Comparison of ENCODE assay signal across 1 cellular context in the genomic region with DNA sequence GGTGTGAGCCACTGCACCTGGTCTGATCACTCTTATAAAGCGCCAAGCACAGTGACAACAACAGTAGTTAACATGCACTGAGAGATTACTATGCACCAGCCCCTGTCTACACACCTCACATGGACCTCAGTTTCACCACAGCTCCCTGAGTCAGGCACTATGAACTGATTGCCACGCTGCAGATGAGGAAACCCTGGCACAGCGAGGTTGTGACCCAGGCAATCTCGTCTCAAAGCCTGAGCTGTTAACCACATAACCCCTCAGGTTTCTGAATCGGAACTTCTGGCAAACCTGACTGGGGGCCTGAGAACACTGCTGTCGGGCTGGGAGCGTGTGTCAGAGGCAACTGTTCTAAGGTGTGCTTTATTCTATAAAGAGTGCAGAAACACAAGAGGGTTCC.
TF ChIP-seq lines count a peak whose summit lies in the region.

No MANE protein-coding gene starts in this region.

TF ChIP-seq in HCT116, 20 proteins besides CTCF, POLR2A, EP300 and RAD21 (continued from another document):
- TF ChIP-seq, protein P1, sequence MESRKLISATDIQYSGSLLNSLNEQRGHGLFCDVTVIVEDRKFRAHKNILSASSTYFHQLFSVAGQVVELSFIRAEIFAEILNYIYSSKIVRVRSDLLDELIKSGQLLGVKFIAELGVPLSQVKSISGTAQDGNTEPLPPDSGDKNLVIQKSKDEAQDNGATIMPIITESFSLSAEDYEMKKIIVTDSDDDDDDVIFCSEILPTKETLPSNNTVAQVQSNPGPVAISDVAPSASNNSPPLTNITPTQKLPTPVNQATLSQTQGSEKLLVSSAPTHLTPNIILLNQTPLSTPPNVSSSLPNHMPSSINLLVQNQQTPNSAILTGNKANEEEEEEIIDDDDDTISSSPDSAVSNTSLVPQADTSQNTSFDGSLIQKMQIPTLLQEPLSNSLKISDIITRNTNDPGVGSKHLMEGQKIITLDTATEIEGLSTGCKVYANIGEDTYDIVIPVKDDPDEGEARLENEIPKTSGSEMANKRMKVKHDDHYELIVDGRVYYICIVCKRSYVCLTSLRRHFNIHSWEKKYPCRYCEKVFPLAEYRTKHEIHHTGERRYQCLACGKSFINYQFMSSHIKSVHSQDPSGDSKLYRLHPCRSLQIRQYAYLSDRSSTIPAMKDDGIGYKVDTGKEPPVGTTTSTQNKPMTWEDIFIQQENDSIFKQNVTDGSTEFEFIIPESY (IDR thresholded peaks at IDR 0.05; ENCODE audit: extremely low read depth, insufficient replicate concordance, low read length): no peak
- TF ChIP-seq TCF7L2 (IDR thresholded peaks at IDR 0.05; ENCODE audit: borderline replicate concordance, extremely low read depth, insufficient read depth, insufficient read length) (no peak), POLR2AphosphoS5 (IDR thresholded peaks at IDR 0.05; ENCODE audit: low read depth, low read length) (no peak), EZH2phosphoT487 (IDR thresholded peaks at IDR 0.05; ENCODE audit: borderline replicate concordance) (no peak), JUND (IDR thresholded peaks at IDR 0.05) (no peak), ZNF274 (IDR thresholded peaks at IDR 0.05; ENCODE audit: low read depth, low read length) (no peak)
TF ChIP-seq in HCT116: peak in this region for 0.
